ENCODE assay signal across 8 cellular contexts in the genomic region with DNA sequence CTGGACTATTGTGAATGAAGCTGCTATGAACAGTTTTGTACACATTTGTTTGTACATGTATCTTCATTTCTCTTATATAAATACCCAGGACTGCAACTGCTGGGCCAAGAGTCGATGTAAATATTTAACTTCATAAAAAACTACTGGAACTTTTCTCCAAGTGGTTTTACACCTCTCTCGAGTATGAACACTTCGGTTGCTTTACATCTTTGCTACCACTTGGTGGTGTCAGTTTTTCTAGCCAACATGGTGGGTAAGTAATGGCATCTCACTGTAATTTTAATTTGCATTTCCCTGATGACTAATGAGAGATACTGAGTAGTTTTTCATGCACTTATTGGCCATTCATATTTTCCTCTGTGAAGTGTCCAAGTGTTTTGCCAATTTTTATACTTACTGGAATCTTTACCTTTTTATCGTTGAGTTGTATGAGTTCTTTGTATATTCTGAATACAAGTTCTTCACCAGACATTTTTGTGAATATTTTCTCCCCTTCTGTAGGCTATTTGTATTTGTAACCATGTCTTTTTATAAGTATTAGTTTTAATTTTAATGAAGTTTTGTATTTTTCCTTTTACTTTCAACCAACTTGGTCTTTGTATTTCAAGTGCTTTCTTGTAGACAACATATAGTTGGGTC. TPM values are rescaled to one million over a fixed set of nuclear protein-coding genes. Genes with fewer than 3 reads are reported as not detected.
DNase-seq lines count a peak whose midpoint lies in the region; ATAC-seq and TF ChIP-seq lines count a peak whose summit lies in the region.

No MANE protein-coding gene starts in this region.

- CTCF ChIA-PET in activated CD4-positive, alpha-beta memory T cell treated with anti-CD3 and anti-CD28 coated beads, Interleukin-2, amount 10 ng/mL, durations not matched to agents 7 days and 5 days (lab: Charles Lee) = interaction anchor here (0.8 to 1.6 kb wide), 3 partner anchors 10 to 186 kb away, joined by 3 to 6 read pairs (median 3); no protein-coding TSS in a partner anchor

- peak; percentile 15 for DNase-seq in activated CD4-positive, alpha-beta T cell treated with anti-CD3 and anti-CD28 coated beads for 48 hours
- DNase-seq in activated CD4-positive, alpha-beta T cell treated with anti-CD3 and anti-CD28 coated beads for 4 hours = no peak
- DNase-seq in SIG-M5 treated with dmso at 0.1 percent for 504 hours (lab: John Stamatoyannopoulos, UW; ENCODE audit: unreplicated experiment) = peak; percentile 58
- peak; percentile 21 to 57 for DNase-seq in foreskin fibroblast
- DNase-seq in activated CD4-positive, alpha-beta memory T cell treated with anti-CD3 and anti-CD28 coated beads, Interleukin-2, amount 10 ng/mL, durations not matched to agents 7 days and 5 days = no peak
- no peak for DNase-seq in HK-2 (ENCODE audit: unreplicated experiment)

- no peak overlapping the region for H3K4me3 Mint-ChIP-seq in activated CD4-positive, alpha-beta memory T cell treated with anti-CD3 and anti-CD28 coated beads, Interleukin-2, amount 10 ng/mL, durations not matched to agents 7 days and 5 days

- POLR2A ChIA-PET in activated CD4-positive, alpha-beta memory T cell treated with anti-CD3 and anti-CD28 coated beads, Interleukin-2, amount 10 ng/mL, durations not matched to agents 7 days and 5 days (lab: Charles Lee) = no interaction called here

- H3K9me3 Mint-ChIP-seq in activated CD4-positive, alpha-beta memory T cell treated with anti-CD3 and anti-CD28 coated beads, Interleukin-2, amount 10 ng/mL, durations not matched to agents 7 days and 5 days = no peaks in the 10 kb centered on the region

- H3K4me3 ChIP-seq in foreskin fibroblast (ENCODE audit: low read depth in 1 of 2, low read length in 2 of 2) = no peak overlapping the region

- peak; percentile 72 for ATAC-seq in HG03159 (IDR thresholded peaks at IDR 0.05; ENCODE audit: unreplicated experiment)
- ATAC-seq in GM21529 (IDR thresholded peaks at IDR 0.05; ENCODE audit: unreplicated experiment) = no peak

- no peak overlapping the region for H3K27ac Mint-ChIP-seq in activated CD4-positive, alpha-beta memory T cell treated with anti-CD3 and anti-CD28 coated beads, Interleukin-2, amount 10 ng/mL, durations not matched to agents 7 days and 5 days

- TF ChIP-seq CTCF in foreskin fibroblast (IDR thresholded peaks at IDR 0.05; ENCODE audit: low read depth, low read length) = peak; percentile 48

- H3K4me1 Mint-ChIP-seq in activated CD4-positive, alpha-beta memory T cell treated with anti-CD3 and anti-CD28 coated beads, Interleukin-2, amount 10 ng/mL, durations not matched to agents 7 days and 5 days = no peaks in the 10 kb centered on the region

- no peaks in the 10 kb centered on the region for H3K36me3 Mint-ChIP-seq in activated CD4-positive, alpha-beta memory T cell treated with anti-CD3 and anti-CD28 coated beads, Interleukin-2, amount 10 ng/mL, durations not matched to agents 7 days and 5 days (ENCODE audit: low read depth)

- peaks cover 24% of the 10 kb centered on the region for H3K27me3 Mint-ChIP-seq in activated CD4-positive, alpha-beta memory T cell treated with anti-CD3 and anti-CD28 coated beads, Interleukin-2, amount 10 ng/mL, durations not matched to agents 7 days and 5 days

RNA-seq across cellular contexts. Expression of gene PCOLCE2, which starts 44.4 kb away (rescaled TPM):
- under 1 TPM in 1 of 2 experiments, not detected in 1; 0.38 TPM for total RNA-seq in activated CD4-positive, alpha-beta memory T cell treated with anti-CD3 and anti-CD28 coated beads, Interleukin-2, amount 10 ng/mL, durations not matched to agents 7 days and 5 days

Comparison
In these comparisons a context has a peak if more than half of its experiments do, and no peak if none do; other contexts are left out.
1. DNase-seq: peak in activated CD4-positive, alpha-beta T cell treated with anti-CD3 and anti-CD28 coated beads for 48 hours (single experiment), SIG-M5 treated with dmso at 0.1 percent for 504 hours (single experiment) and foreskin fibroblast (2 of 2); none in activated CD4-positive, alpha-beta T cell treated with anti-CD3 and anti-CD28 coated beads for 4 hours (0 of 2), activated CD4-positive, alpha-beta memory T cell treated with anti-CD3 and anti-CD28 coated beads, Interleukin-2, amount 10 ng/mL, durations not matched to agents 7 days and 5 days (single experiment) and HK-2 (single experiment).